In genomic region chr5:14036514-14036913, GRCh38 we compare ENCODE assay signal across 1 cellular context.
TF ChIP-seq lines count a peak whose summit lies in the region.

No MANE protein-coding gene starts in this region.

TF ChIP-seq in HEK293, 187 proteins besides CTCF, POLR2A, EP300 and RAD21 (continued from another document):
- TF ChIP-seq ZNF341 (tag by site-specific recombination; IDR thresholded peaks at IDR 0.05; ENCODE audit: low read depth) (peak; percentile 61), ZNF701 (tag by site-specific recombination; IDR thresholded peaks at IDR 0.05) (no peak), ZNF184 (tag by site-specific recombination; IDR thresholded peaks at IDR 0.05) (no peak), ZNF274 (IDR thresholded peaks at IDR 0.05; ENCODE audit: low read length) (no peak), ZNF274 (tag by site-specific recombination; IDR thresholded peaks at IDR 0.05; ENCODE audit: borderline replicate concordance) (no peak), INSM2 (tag by site-specific recombination; IDR thresholded peaks at IDR 0.05) (no peak), ZNF133 (tag by site-specific recombination; IDR thresholded peaks at IDR 0.05) (no peak), SALL2 (tag by site-specific recombination; IDR thresholded peaks at IDR 0.05; ENCODE audit: borderline replicate concordance) (no peak), GLIS2 (tag by site-specific recombination; IDR thresholded peaks at IDR 0.05) (peak; percentile 66), ZNF354C (tag by site-specific recombination; IDR thresholded peaks at IDR 0.05; ENCODE audit: borderline replicate concordance, low read depth) (no peak), GLIS1 (tag by site-specific recombination; IDR thresholded peaks at IDR 0.05) (peak; percentile 86)
